ENCODE assay signal across 1 cellular context in the genomic region with DNA sequence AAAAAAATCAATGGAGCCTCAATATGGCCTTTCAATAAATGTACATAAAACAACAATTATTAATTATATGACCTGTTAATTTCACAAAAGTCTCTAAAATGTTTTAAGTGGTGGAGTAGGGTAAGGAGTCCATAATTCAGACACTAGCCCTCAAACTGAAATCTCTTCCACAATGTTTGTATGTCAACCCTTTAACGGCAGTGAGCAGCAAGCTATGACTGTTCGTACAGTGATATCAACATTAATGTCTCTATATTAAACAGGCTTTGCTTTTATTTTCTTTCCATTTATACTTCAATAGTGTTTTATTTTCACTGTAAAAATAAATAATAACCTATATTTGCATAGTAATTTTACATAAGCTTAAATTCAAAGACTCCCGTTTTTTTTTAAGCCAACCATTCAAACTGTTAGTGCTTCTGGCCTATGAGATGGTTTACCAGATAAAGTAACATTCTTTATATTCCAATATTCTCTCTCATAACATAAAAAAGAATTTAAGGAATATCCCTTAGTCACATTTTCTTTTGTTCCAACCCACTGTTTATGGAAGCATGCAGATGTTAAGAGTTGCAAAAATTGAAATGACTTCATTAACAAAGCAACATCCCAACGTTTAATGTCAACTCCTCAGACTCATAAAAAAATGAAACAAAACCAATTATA.
TF ChIP-seq lines count a peak whose summit lies in the region.

No MANE protein-coding gene starts in this region.

TF ChIP-seq in GM23338, 12 proteins besides CTCF, POLR2A, EP300 and RAD21 (continued from another document):
- TF ChIP-seq, protein P1, sequence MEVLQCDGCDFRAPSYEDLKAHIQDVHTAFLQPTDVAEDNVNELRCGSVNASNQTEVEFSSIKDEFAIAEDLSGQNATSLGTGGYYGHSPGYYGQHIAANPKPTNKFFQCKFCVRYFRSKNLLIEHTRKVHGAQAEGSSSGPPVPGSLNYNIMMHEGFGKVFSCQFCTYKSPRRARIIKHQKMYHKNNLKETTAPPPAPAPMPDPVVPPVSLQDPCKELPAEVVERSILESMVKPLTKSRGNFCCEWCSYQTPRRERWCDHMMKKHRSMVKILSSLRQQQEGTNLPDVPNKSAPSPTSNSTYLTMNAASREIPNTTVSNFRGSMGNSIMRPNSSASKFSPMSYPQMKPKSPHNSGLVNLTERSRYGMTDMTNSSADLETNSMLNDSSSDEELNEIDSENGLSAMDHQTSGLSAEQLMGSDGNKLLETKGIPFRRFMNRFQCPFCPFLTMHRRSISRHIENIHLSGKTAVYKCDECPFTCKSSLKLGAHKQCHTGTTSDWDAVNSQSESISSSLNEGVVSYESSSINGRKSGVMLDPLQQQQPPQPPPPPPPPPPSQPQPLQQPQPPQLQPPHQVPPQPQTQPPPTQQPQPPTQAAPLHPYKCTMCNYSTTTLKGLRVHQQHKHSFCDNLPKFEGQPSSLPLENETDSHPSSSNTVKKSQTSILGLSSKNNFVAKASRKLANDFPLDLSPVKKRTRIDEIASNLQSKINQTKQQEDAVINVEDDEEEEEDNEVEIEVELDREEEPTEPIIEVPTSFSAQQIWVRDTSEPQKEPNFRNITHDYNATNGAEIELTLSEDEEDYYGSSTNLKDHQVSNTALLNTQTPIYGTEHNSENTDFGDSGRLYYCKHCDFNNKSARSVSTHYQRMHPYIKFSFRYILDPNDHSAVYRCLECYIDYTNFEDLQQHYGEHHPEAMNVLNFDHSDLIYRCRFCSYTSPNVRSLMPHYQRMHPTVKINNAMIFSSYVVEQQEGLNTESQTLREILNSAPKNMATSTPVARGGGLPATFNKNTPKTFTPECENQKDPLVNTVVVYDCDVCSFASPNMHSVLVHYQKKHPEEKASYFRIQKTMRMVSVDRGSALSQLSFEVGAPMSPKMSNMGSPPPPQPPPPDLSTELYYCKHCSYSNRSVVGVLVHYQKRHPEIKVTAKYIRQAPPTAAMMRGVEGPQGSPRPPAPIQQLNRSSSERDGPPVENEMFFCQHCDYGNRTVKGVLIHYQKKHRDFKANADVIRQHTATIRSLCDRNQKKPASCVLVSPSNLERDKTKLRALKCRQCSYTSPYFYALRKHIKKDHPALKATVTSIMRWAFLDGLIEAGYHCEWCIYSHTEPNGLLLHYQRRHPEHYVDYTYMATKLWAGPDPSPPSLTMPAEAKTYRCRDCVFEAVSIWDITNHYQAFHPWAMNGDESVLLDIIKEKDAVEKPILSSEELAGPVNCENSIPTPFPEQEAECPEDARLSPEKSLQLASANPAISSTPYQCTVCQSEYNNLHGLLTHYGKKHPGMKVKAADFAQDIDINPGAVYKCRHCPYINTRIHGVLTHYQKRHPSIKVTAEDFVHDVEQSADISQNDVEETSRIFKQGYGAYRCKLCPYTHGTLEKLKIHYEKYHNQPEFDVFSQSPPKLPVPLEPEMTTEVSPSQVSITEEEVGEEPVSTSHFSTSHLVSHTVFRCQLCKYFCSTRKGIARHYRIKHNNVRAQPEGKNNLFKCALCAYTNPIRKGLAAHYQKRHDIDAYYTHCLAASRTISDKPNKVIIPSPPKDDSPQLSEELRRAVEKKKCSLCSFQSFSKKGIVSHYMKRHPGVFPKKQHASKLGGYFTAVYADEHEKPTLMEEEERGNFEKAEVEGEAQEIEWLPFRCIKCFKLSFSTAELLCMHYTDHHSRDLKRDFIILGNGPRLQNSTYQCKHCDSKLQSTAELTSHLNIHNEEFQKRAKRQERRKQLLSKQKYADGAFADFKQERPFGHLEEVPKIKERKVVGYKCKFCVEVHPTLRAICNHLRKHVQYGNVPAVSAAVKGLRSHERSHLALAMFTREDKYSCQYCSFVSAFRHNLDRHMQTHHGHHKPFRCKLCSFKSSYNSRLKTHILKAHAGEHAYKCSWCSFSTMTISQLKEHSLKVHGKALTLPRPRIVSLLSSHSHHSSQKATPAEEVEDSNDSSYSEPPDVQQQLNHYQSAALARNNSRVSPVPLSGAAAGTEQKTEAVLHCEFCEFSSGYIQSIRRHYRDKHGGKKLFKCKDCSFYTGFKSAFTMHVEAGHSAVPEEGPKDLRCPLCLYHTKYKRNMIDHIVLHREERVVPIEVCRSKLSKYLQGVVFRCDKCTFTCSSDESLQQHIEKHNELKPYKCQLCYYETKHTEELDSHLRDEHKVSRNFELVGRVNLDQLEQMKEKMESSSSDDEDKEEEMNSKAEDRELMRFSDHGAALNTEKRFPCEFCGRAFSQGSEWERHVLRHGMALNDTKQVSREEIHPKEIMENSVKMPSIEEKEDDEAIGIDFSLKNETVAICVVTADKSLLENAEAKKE (CRISPR knock-in tag; IDR thresholded peaks at IDR 0.05) = no peak
- TF ChIP-seq STAT1 (IDR thresholded peaks at IDR 0.05; ENCODE audit: unreplicated experiment) = no peak
